Comparison of ENCODE assay signal across 8 cellular contexts in genomic region chr10:6580279-6581029, GRCh38. TPM values are rescaled to one million over a fixed set of nuclear protein-coding genes. Genes with fewer than 3 reads are reported as not detected.
A peak's percentile ranks its signal among the peaks of the same experiment; 100 is the strongest.
DNase-seq lines count a peak whose midpoint lies in the region; ATAC-seq, FAIRE-seq and TF ChIP-seq lines count a peak whose summit lies in the region.

No MANE protein-coding gene starts in this region.

- H3K79me2 ChIP-seq in KMS-11 (ENCODE audit: insufficient read depth, low read depth) (no peaks in the 10 kb centered on the region), keratinocyte (ENCODE audit: control insufficient read depth, insufficient read depth, low read length) (peaks cover 2% of the 10 kb centered on the region)

- dilution Hi-C loops in keratinocyte (cut with MboI; ENCODE audit: extremely low pct_ligation_motif_present, low sequenced_read_pairs), result no loop called here

- H3K27me3 ChIP-seq in KMS-11 (ENCODE audit: insufficient read depth, low read depth) (no peaks in the 10 kb centered on the region), keratinocyte (ENCODE audit: control insufficient read depth, extremely low read depth, insufficient read depth, low read length) (no peaks in the 10 kb centered on the region)

- H3K9ac ChIP-seq in KMS-11 (peak overlapping the region; percentile 95), keratinocyte (ENCODE audit: control insufficient read depth, extremely low read depth, insufficient read depth, low read length) (peak overlapping the region; percentile 67)

- peaks cover 76% of the 10 kb centered on the region for H3K4me1 Mint-ChIP-seq in central memory CD8-positive, alpha-beta T cell

- peaks cover 41% of the 10 kb centered on the region for H3K36me3 Mint-ChIP-seq in central memory CD8-positive, alpha-beta T cell (ENCODE audit: insufficient read depth)

- H3K4me1 ChIP-seq in KMS-11 (ENCODE audit: low read depth, poor library complexity, severe bottlenecking), result peaks cover 5% of the 10 kb centered on the region
- H3K4me1 ChIP-seq in keratinocyte (ENCODE audit: control insufficient read depth, extremely low read depth, insufficient read depth, low read length), result peaks cover 10% of the 10 kb centered on the region

- no peaks in the 10 kb centered on the region for H3K27me3 Mint-ChIP-seq in central memory CD8-positive, alpha-beta T cell

- no peaks in the 10 kb centered on the region for H3K9me3 ChIP-seq in keratinocyte (ENCODE audit: control insufficient read depth, low read depth, low read length)

- H3K4me2 ChIP-seq in KMS-11 (peak overlapping the region; percentile 67), keratinocyte (ENCODE audit: control insufficient read depth, extremely low read depth, insufficient read depth, low read depth, low read length) (peak overlapping the region; percentile 95)

- DNase-seq in EH (ENCODE audit: low read depth) (peak; percentile 59), keratinocyte (ENCODE audit: low read depth, low spot score) (no peak), NCI-H226 (no peak)
- DNase-seq in activated CD4-positive, CD25-positive, alpha-beta regulatory T cell treated with anti-CD3 and anti-CD28 coated beads, Interleukin-2, amount 50 U/mL, for 16 hours (ENCODE audit: low read depth, low spot score), result peak; percentile 59
- DNase-seq in central memory CD8-positive, alpha-beta T cell (ENCODE audit: low spot score in 2 of 2), result peak; percentile 68 to 82
- peak; percentile 80 to 85 for DNase-seq in stimulated activated CD4-positive, alpha-beta T cell treated with anti-CD3 and anti-CD28 coated beads, Interleukin-15, amount 100 ng/mL, for 1 hour (ENCODE audit: low read depth in 1 of 2, low spot score in 1 of 2)

- peak overlapping the region; percentile 97 for H3K27ac Mint-ChIP-seq in central memory CD8-positive, alpha-beta T cell (ENCODE audit: low read depth)

- H3K27ac ChIP-seq in KMS-11 (peak overlapping the region; percentile 85), keratinocyte (ENCODE audit: control insufficient read depth, insufficient read depth, low read length) (peak overlapping the region; percentile 37)

- H3K4me3 ChIP-seq in KMS-11 (IDR thresholded peaks at IDR 0.05; ENCODE audit: insufficient read depth, low read depth, low read length), result no peak overlapping the region
- H3K4me3 ChIP-seq in keratinocyte (ENCODE audit: control insufficient read depth in 2 of 3, extremely low read depth in 1 of 3, insufficient read depth in 2 of 3, low read depth in 1 of 3, low read length in 3 of 3), result peak overlapping the region; percentile 52 to 81 (median 75)

- H3K36me3 ChIP-seq in KMS-11 (ENCODE audit: insufficient read depth), result no peaks in the 10 kb centered on the region
- peaks cover 0 to 10% of the 10 kb centered on the region in 2 experiments for H3K36me3 ChIP-seq in keratinocyte (ENCODE audit: control insufficient read depth in 2 of 2, extremely low read depth in 1 of 2, insufficient read depth in 2 of 2, low read length in 2 of 2)

- H3K9me1 ChIP-seq in keratinocyte (ENCODE audit: control insufficient read depth, extremely low read depth, insufficient read depth, low read length), result no peaks in the 10 kb centered on the region

- H3K4me3 Mint-ChIP-seq in central memory CD8-positive, alpha-beta T cell, result peak overlapping the region; percentile 91

- TF ChIP-seq CTCF in KMS-11 (conservative IDR thresholded peaks at IDR 0.05; ENCODE audit: low read depth, low read length) (0 out of 2 replicates have a peak, but pooled peaks have one; percentile 28), keratinocyte (optimal IDR thresholded peaks at IDR 0.05 in 1 of 3, IDR thresholded peaks at IDR 0.05 in 1 of 3, conservative IDR thresholded peaks at IDR 0.05 in 1 of 3; ENCODE audit: extremely low read depth in 1 of 3, insufficient read depth in 2 of 3, low read length in 3 of 3) (peak in 2 of 3 experiments; percentile 50 to 62)

- H4K20me1 ChIP-seq in KMS-11 (ENCODE audit: insufficient read depth) (no peaks in the 10 kb centered on the region), keratinocyte (ENCODE audit: control insufficient read depth, extremely low read depth, insufficient read depth, low read length) (no peaks in the 10 kb centered on the region)

- FAIRE-seq in keratinocyte (lab: Jason Lieb, UNC), result peak; percentile 43

- H2AFZ ChIP-seq in KMS-11 (ENCODE audit: low read depth), result peak overlapping the region; percentile 97
- H2AFZ ChIP-seq in keratinocyte (ENCODE audit: control insufficient read depth, low read length), result peak overlapping the region; percentile 56

- peak; percentile 88 for ATAC-seq in GM21576 (IDR thresholded peaks at IDR 0.05; ENCODE audit: unreplicated experiment)
- peak; percentile 68 for ATAC-seq in central memory CD8-positive, alpha-beta T cell (replicated peaks; ENCODE audit: extremely low read depth, poor library complexity, severe bottlenecking)

- no peaks in the 10 kb centered on the region for H3K9me3 Mint-ChIP-seq in central memory CD8-positive, alpha-beta T cell

RNA-seq across cellular contexts. Expression of gene PRKCQ, which starts 0.4 kb away (rescaled TPM):
- 4.9 to 7.5 TPM (median 7.2 TPM) in 3 replicates for polyA plus RNA-seq in keratinocyte
- polyA plus RNA-seq in keratinocyte (2011; ENCODE audit: low read depth), result 0.66 TPM
- 5.3 and 6.6 TPM in 2 replicates for polyA plus RNA-seq in keratinocyte (2011; cell fraction: cytosol; rRNA removed)
- 7.2 and 7.3 TPM in 2 replicates for polyA plus RNA-seq in keratinocyte (2011; cell fraction: nucleus; rRNA removed)
- 0.83 and 5.4 TPM in 2 replicates for polyA plus RNA-seq in keratinocyte (2012; ENCODE audit: low replicate concordance)
- 4.6 to 11.2 TPM (median 7.9 TPM) in 3 replicates for polyA minus RNA-seq in keratinocyte
- polyA minus RNA-seq in keratinocyte (2011; cell fraction: cytosol; rRNA and poly(A)+ RNA removed), result 5.6 TPM
- 4.9 and 8.7 TPM in 2 replicates for polyA minus RNA-seq in keratinocyte (2011; cell fraction: nucleus; rRNA and poly(A)+ RNA removed)

Comparison
In these comparisons a context has a peak if more than half of its experiments do, and no peak if none do; other contexts are left out.
1. DNase-seq: peak in EH (single experiment), activated CD4-positive, CD25-positive, alpha-beta regulatory T cell treated with anti-CD3 and anti-CD28 coated beads, Interleukin-2, amount 50 U/mL, for 16 hours (single experiment), central memory CD8-positive, alpha-beta T cell (2 of 2) and stimulated activated CD4-positive, alpha-beta T cell treated with anti-CD3 and anti-CD28 coated beads, Interleukin-15, amount 100 ng/mL, for 1 hour (2 of 2); none in keratinocyte (single experiment) and NCI-H226 (single experiment).